ENCODE assay signal across 25 cellular contexts in genomic region chr15:49415171-49415570, GRCh38. TPM values are rescaled to one million over a fixed set of nuclear protein-coding genes. Genes with fewer than 3 reads are reported as not detected.
"Had no signal": no experiment of that assay in that cellular context is flagged by ENCODE, and none has a peak within 500 bp of the region (broad histone marks: within the 10 kb centered on the region; RNA-seq: fewer than 3 reads in every experiment).

No MANE protein-coding gene starts in this region.

- H3K4me3 Mint-ChIP-seq: activated CD4-positive, alpha-beta memory T cell treated with anti-CD3 and anti-CD28 coated beads for 36 hours; activated naive CD8-positive, alpha-beta T cell treated with anti-CD3 and anti-CD28 coated beads for 36 hours; endodermal cell; immature natural killer cell; naive thymus-derived CD4-positive, alpha-beta T cell; neural crest cell; stimulated activated naive CD8-positive, alpha-beta T cell treated with anti-CD3 and anti-CD28 coated beads, Interleukin-15, Interleukin-2, amounts not matched to agents 100 ng/mL and 50 ng/mL, for 24 hours had no signal

- H3K4me1 Mint-ChIP-seq: activated naive CD8-positive, alpha-beta T cell treated with anti-CD3 and anti-CD28 coated beads for 36 hours; endodermal cell; immature natural killer cell; naive thymus-derived CD4-positive, alpha-beta T cell; neural crest cell had no signal

- H3K36me3 Mint-ChIP-seq: activated CD4-positive, alpha-beta memory T cell treated with anti-CD3 and anti-CD28 coated beads for 36 hours; activated naive CD8-positive, alpha-beta T cell treated with anti-CD3 and anti-CD28 coated beads for 36 hours; immature natural killer cell; naive thymus-derived CD4-positive, alpha-beta T cell had no signal

- H3K27me3 Mint-ChIP-seq: progenitor cell of endocrine pancreas had no signal

- DNase-seq: activated CD4-positive, alpha-beta memory T cell treated with anti-CD3 and anti-CD28 coated beads for 36 hours; activated CD4-positive, alpha-beta T cell treated with anti-CD3 and anti-CD28 coated beads for 48 hours; activated naive CD4-positive, alpha-beta T cell treated with Interleukin-2 at 50 U/mL for 16 hours; activated naive CD8-positive, alpha-beta T cell treated with anti-CD3 and anti-CD28 coated beads for 36 hours; activated T-cell treated with anti-CD3 and anti-CD28 coated beads, Interleukin-2, amount 50 U/mL, for 48 hours; cerebellar nuclear complex; cortex of kidney; endodermal cell; glutamatergic neuron; immature natural killer cell; kidney glomerular epithelial cell; left lung; naive thymus-derived CD4-positive, alpha-beta T cell; occipital lobe; retina; stimulated activated CD4-positive, alpha-beta T cell treated with anti-CD3 and anti-CD28 coated beads, Interleukin-1b, Interleukin-23, amount 100 ng/mL, for 48 hours; substantia nigra; tibial artery had no signal

- H3K27me3 ChIP-seq: hepatocyte, left lung, tibial artery had no signal

- H3K4me3 ChIP-seq: hepatocyte, left lung, lung, tibial artery had no signal

- H3K9me3 ChIP-seq: left lung, tibial artery had no signal

- H2AFZ ChIP-seq: hepatocyte had no signal

- H3K79me2 ChIP-seq: hepatocyte had no signal

- FAIRE-seq: frontal cortex had no signal

- H3K27ac Mint-ChIP-seq: activated CD4-positive, alpha-beta memory T cell treated with anti-CD3 and anti-CD28 coated beads for 36 hours; activated naive CD8-positive, alpha-beta T cell treated with anti-CD3 and anti-CD28 coated beads for 36 hours; endodermal cell; immature natural killer cell; naive thymus-derived CD4-positive, alpha-beta T cell; progenitor cell of endocrine pancreas; stimulated activated naive CD8-positive, alpha-beta T cell treated with anti-CD3 and anti-CD28 coated beads, Interleukin-15, Interleukin-2, amounts not matched to agents 100 ng/mL and 50 ng/mL, for 24 hours had no signal

- H3K36me3 ChIP-seq: left lung, tibial artery had no signal

- H3K9me3 Mint-ChIP-seq: activated CD4-positive, alpha-beta memory T cell treated with anti-CD3 and anti-CD28 coated beads for 36 hours; activated naive CD8-positive, alpha-beta T cell treated with anti-CD3 and anti-CD28 coated beads for 36 hours; endodermal cell; immature natural killer cell; naive thymus-derived CD4-positive, alpha-beta T cell; stimulated activated naive CD8-positive, alpha-beta T cell treated with anti-CD3 and anti-CD28 coated beads, Interleukin-15, Interleukin-2, amounts not matched to agents 100 ng/mL and 50 ng/mL, for 24 hours had no signal

- H3K4me2 ChIP-seq: hepatocyte had no signal

- H3K27ac ChIP-seq: epithelial cell of prostate, left lung, tibial artery had no signal

- H3K4me1 ChIP-seq: left lung, tibial artery had no signal

RNA-seq across cellular contexts. Expression of gene FGF7, which starts 7.9 kb away (rescaled TPM):
- total RNA-seq: activated CD4-positive, alpha-beta memory T cell treated with anti-CD3 and anti-CD28 coated beads for 36 hours; activated naive CD8-positive, alpha-beta T cell treated with anti-CD3 and anti-CD28 coated beads for 36 hours; endodermal cell; progenitor cell of endocrine pancreas had no signal
